ENCODE assay signal across 8 cellular contexts in genomic region chr15:47903369-47903768, GRCh38.
"Had no signal": no experiment of that assay in that cellular context is flagged by ENCODE, and none has a peak within 500 bp of the region (broad histone marks: within the 10 kb centered on the region; RNA-seq: fewer than 3 reads in every experiment).

No MANE protein-coding gene starts in this region.

- H3K36me3 ChIP-seq: HAP-1 had no signal

- DNase-seq: GM23248, GOT3, H7, IMR-90, KBM-7 had no signal

- H3K9me3 ChIP-seq: HAP-1 had no signal

- H3K27ac ChIP-seq: GM23248, KMS-11 had no signal

- H3K9ac ChIP-seq: GM23248, KMS-11 had no signal

- H3K4me3 ChIP-seq: GM23248, HAP-1 had no signal

- ATAC-seq: HCT116 had no signal

- H3K4me1 ChIP-seq: HAP-1 had no signal
